36 cellular contexts compared by ENCODE assay signal in the genomic region with DNA sequence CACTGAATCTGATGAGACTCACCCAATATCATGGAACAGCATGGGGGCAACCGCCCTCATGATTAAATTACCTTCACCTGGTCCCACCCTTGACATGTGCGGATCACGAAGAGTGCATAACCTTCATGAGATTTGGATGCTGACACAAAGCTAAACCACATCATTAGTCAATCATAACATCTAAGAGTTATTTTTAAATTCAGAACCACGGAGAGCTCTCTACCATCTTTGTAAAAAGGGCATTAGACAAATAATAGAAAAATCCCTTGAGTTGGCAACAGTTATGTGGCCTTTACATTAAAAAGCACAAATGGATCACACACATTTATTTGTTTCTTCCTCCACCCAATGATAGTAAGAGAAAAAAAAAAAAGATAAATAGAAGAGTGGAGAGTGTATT.
"Had no signal": no experiment of that assay in that cellular context is flagged by ENCODE, and none has a peak within 500 bp of the region (broad histone marks: within the 10 kb centered on the region; RNA-seq: fewer than 3 reads in every experiment).

No MANE protein-coding gene starts in this region.

- H3K36me3 ChIP-seq: adrenal gland, brain microvascular endothelial cell, breast epithelium had no signal

- H3K27ac ChIP-seq: adrenal gland, body of pancreas, brain microvascular endothelial cell, breast epithelium, VCaP had no signal

- H3K4me1 ChIP-seq: adrenal gland, body of pancreas, breast epithelium had no signal

- H3K36me3 Mint-ChIP-seq: activated CD4-positive, alpha-beta memory T cell treated with anti-CD3 and anti-CD28 coated beads for 36 hours; activated naive CD8-positive, alpha-beta T cell treated with anti-CD3 and anti-CD28 coated beads for 36 hours had no signal

- H3K4me3 ChIP-seq: adrenal gland, body of pancreas, breast epithelium had no signal

- ATAC-seq: activated CD8-positive, alpha-beta T cell treated with anti-CD3 and anti-CD28 coated beads for 36 hours; activated naive CD4-positive, alpha-beta T cell treated with anti-CD3 and anti-CD28 coated beads, Interleukin-2, amount 50 U/mL, for 72 hours; activated T-cell treated with anti-CD3 and anti-CD28 coated beads, Interleukin-2, amount 50 U/mL, for 4 hours; activated T-cell treated with anti-CD3 and anti-CD28 coated beads, Interleukin-2, amount 50 U/mL, for 72 hours; activated T-helper 17 cell treated with anti-CD3 and anti-CD28 coated beads, Interleukin-2, amount 50 U/mL, for 72 hours; body of pancreas had no signal

- H3K4me1 Mint-ChIP-seq: activated CD4-positive, alpha-beta T cell treated with anti-CD3 and anti-CD28 coated beads, Interleukin-2, amount 10 ng/mL, durations not matched to agents 24 days and 14 days; activated T-helper 17 cell treated with anti-CD3 and anti-CD28 coated beads, Interleukin-2, amount 50 U/mL, for 72 hours had no signal

- H3K27me3 ChIP-seq: adrenal gland, body of pancreas, brain microvascular endothelial cell, breast epithelium had no signal

- H3K27ac Mint-ChIP-seq: activated B cell treated with CpG ODN at 0.5 μM for 24 hours; activated CD4-positive, alpha-beta memory T cell treated with anti-CD3 and anti-CD28 coated beads for 36 hours; activated CD4-positive, alpha-beta T cell treated with anti-CD3 and anti-CD28 coated beads, Interleukin-2, amount 10 ng/mL, durations not matched to agents 24 days and 14 days; activated CD8-positive, alpha-beta T cell treated with anti-CD3 and anti-CD28 coated beads for 36 hours; activated naive CD4-positive, alpha-beta T cell treated with anti-CD3 and anti-CD28 coated beads for 36 hours; activated naive CD4-positive, alpha-beta T cell treated with anti-CD3 and anti-CD28 coated beads, Interleukin-2, amount 50 U/mL, for 72 hours; activated naive CD8-positive, alpha-beta T cell treated with anti-CD3 and anti-CD28 coated beads for 36 hours; activated T-cell treated with anti-CD3 and anti-CD28 coated beads, Interleukin-2, amount 50 U/mL, for 72 hours; activated T-helper 1 cell treated with anti-CD3 and anti-CD28 coated beads, Interleukin-12 subunit alpha, Interleukin-12 subunit beta, Interleukin-2, Interleukin-4 antibody, amounts not matched to agents 30 ng/mL and 10 ng/mL and 1 ng/mL, durations not matched to agents 14 hours and 24 hours and 36 hours; activated T-helper 17 cell treated with anti-CD3 and anti-CD28 coated beads, Interleukin-2, amount 50 U/mL, for 72 hours; T-helper 1 cell treated with Interleukin-12 subunit alpha and Interleukin-12 subunit beta and Interleukin-4 antibody, amounts not matched to agents 30 μg/mL and 1 μg/mL, for 36 hours; T-helper 2 cell treated with Interferon-gamma antibody and Interleukin-4, amounts not matched to agents 5 μg/mL and 100 μg/mL, for 36 hours had no signal

- H3K9me3 Mint-ChIP-seq: activated B cell treated with CpG ODN at 0.5 μM for 24 hours; activated CD4-positive, alpha-beta memory T cell treated with anti-CD3 and anti-CD28 coated beads for 36 hours; activated naive CD4-positive, alpha-beta T cell treated with anti-CD3 and anti-CD28 coated beads for 36 hours; activated T-helper 1 cell treated with anti-CD3 and anti-CD28 coated beads, Interleukin-12 subunit alpha, Interleukin-12 subunit beta, Interleukin-2, Interleukin-4 antibody, amounts not matched to agents 30 ng/mL and 10 ng/mL and 1 ng/mL, durations not matched to agents 14 hours and 24 hours and 36 hours; activated T-helper 17 cell treated with anti-CD3 and anti-CD28 coated beads, Interleukin-2, amount 50 U/mL, for 72 hours; T-helper 2 cell treated with Interferon-gamma antibody and Interleukin-4, amounts not matched to agents 5 μg/mL and 100 μg/mL, for 36 hours had no signal

- DNase-seq: activated B cell treated with CpG ODN at 0.5 μM for 24 hours; activated CD4-positive, alpha-beta memory T cell treated with anti-CD3 and anti-CD28 coated beads for 36 hours; activated CD4-positive, alpha-beta T cell treated with anti-CD3 and anti-CD28 coated beads for 4 hours; activated CD4-positive, alpha-beta T cell treated with anti-CD3 and anti-CD28 coated beads, Interleukin-2, amount 10 ng/mL, durations not matched to agents 24 days and 14 days; activated CD4-positive, alpha-beta T cell treated with anti-CD3 and anti-CD28 coated beads, Interleukin-2, amount 50 U/mL, for 1 hour; activated CD4-positive, alpha-beta T cell treated with anti-CD3 and anti-CD28 coated beads, Interleukin-2, amount 50 U/mL, for 4 hours; activated CD4-positive, CD25-positive, alpha-beta regulatory T cell treated with anti-CD3 and anti-CD28 coated beads, Interleukin-2, amount 50 U/mL, for 72 hours; activated CD8-positive, alpha-beta memory T cell treated with anti-CD3 and anti-CD28 coated beads, Interleukin-2, amount 50 U/mL, for 4 hours; activated CD8-positive, alpha-beta T cell treated with anti-CD3 and anti-CD28 coated beads for 36 hours; activated effector memory CD4-positive, alpha-beta T cell treated with anti-CD3 and anti-CD28 coated beads, Interleukin-2, amount 50 U/mL, for 16 hours; activated gamma-delta T cell treated with Interleukin-2 at 50 U/mL for 16 hours; activated naive CD4-positive, alpha-beta T cell; activated naive CD4-positive, alpha-beta T cell treated with anti-CD3 and anti-CD28 coated beads for 36 hours; activated naive CD4-positive, alpha-beta T cell treated with anti-CD3 and anti-CD28 coated beads, Interleukin-2, amount 50 U/mL, for 16 hours; activated naive CD8-positive, alpha-beta T cell treated with anti-CD3 and anti-CD28 coated beads for 36 hours; activated T-cell treated with anti-CD3 and anti-CD28 coated beads for 4 hours; activated T-cell treated with anti-CD3 and anti-CD28 coated beads, Interleukin-2, amount 50 U/mL, for 1 hour; activated T-cell treated with anti-CD3 and anti-CD28 coated beads, Interleukin-2, amount 50 U/mL, for 4 hours; activated T-cell treated with anti-CD3 and anti-CD28 coated beads, Interleukin-2, amount 50 U/mL, for 72 hours; adrenal gland; amniotic stem cell; aorta; body of pancreas; brain microvascular endothelial cell; central memory CD4-positive, alpha-beta T cell; cerebellar nuclear complex; T-helper 1 cell; T-helper 2 cell; T-helper 9 cell had no signal

- H3K9me3 ChIP-seq: adrenal gland, body of pancreas, breast epithelium had no signal

- H3K27me3 Mint-ChIP-seq: activated B cell treated with CpG ODN at 0.5 μM for 24 hours; activated CD4-positive, alpha-beta T cell treated with anti-CD3 and anti-CD28 coated beads, Interleukin-2, amount 10 ng/mL, durations not matched to agents 24 days and 14 days had no signal

- H3K4me3 Mint-ChIP-seq: activated B cell treated with CpG ODN at 0.5 μM for 24 hours; activated CD4-positive, alpha-beta memory T cell treated with anti-CD3 and anti-CD28 coated beads for 36 hours; activated CD4-positive, alpha-beta T cell treated with anti-CD3 and anti-CD28 coated beads, Interleukin-2, amount 10 ng/mL, durations not matched to agents 24 days and 14 days; activated CD8-positive, alpha-beta T cell treated with anti-CD3 and anti-CD28 coated beads for 36 hours; activated naive CD4-positive, alpha-beta T cell treated with anti-CD3 and anti-CD28 coated beads for 36 hours; activated naive CD8-positive, alpha-beta T cell treated with anti-CD3 and anti-CD28 coated beads for 36 hours; activated T-cell treated with anti-CD3 and anti-CD28 coated beads, Interleukin-2, amount 50 U/mL, for 4 hours; activated T-cell treated with anti-CD3 and anti-CD28 coated beads, Interleukin-2, amount 50 U/mL, for 72 hours; activated T-helper 1 cell treated with anti-CD3 and anti-CD28 coated beads, Interleukin-12 subunit alpha, Interleukin-12 subunit beta, Interleukin-2, Interleukin-4 antibody, amounts not matched to agents 30 ng/mL and 10 ng/mL and 1 ng/mL, durations not matched to agents 14 hours and 24 hours and 36 hours; activated T-helper 17 cell treated with anti-CD3 and anti-CD28 coated beads, Interleukin-2, amount 50 U/mL, for 72 hours; T-helper 1 cell treated with Interleukin-12 subunit alpha and Interleukin-12 subunit beta and Interleukin-4 antibody, amounts not matched to agents 30 μg/mL and 1 μg/mL, for 36 hours; T-helper 2 cell treated with Interferon-gamma antibody and Interleukin-4, amounts not matched to agents 5 μg/mL and 100 μg/mL, for 36 hours had no signal
